12 cellular contexts compared by ENCODE assay signal in the genomic region with DNA sequence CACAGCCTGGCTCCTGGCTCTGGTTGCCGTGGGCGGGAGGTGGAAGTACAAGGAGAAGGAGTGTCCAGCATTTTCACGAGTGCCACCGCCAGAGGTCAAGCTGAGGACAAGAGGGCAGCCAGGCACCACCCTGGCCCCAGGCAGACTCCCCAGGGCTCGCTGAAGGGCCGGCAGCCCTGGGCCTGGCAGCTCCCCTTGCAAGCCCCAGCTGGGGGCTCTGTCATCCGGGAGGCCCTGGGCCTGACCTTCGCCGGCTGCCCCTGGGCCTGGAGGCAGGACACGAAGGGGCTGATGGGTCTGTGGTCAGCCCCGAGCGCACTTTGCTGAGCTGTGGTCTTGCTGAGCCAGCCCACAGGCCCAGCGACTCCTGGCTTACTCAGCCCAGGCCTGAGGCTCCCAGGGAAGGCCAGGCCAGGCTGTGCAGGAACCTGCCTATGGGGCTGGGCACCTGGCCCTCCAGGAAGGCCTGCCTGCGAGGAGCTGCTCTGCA.
DNase-seq lines count a peak whose midpoint lies in the region; ATAC-seq and TF ChIP-seq lines count a peak whose summit lies in the region.
"Had no signal": no experiment of that assay in that cellular context is flagged by ENCODE, and none has a peak within 500 bp of the region (broad histone marks: within the 10 kb centered on the region; RNA-seq: fewer than 3 reads in every experiment).

No MANE protein-coding gene starts in this region.

- no peaks in the 10 kb centered on the region for H3K9me2 ChIP-seq in GM23248 (ENCODE audit: insufficient read depth)

- H3K36me3 Mint-ChIP-seq in WTC11, result no peaks in the 10 kb centered on the region

- no peak for TF ChIP-seq CTCF in WTC11 (IDR thresholded peaks at IDR 0.05)

- H3K4me1 Mint-ChIP-seq in WTC11, result peaks cover 3% of the 10 kb centered on the region

- H3K9ac ChIP-seq in GM23248 (peak overlapping the region; percentile 5; the same call in 1 of the 2 replicates), stomach smooth muscle (ENCODE audit: low read length in 2 of 2) (no peak overlapping the region)

- WGBS in GM23248 (ENCODE audit: low coverage in 1 of 2, low lambda C conversion rate in 2 of 2, missing lambda C conversion rate in 2 of 2), 2 experiments, result 69 to 73% methylated on average over 7 to 12 of the region's 14 CpGs

- H3K27ac Mint-ChIP-seq in WTC11, result no peak overlapping the region

- H3K36me3 ChIP-seq in GM23248 (ENCODE audit: low read depth), result no peaks in the 10 kb centered on the region
- H3K36me3 ChIP-seq in stomach smooth muscle (ENCODE audit: control insufficient read depth in 2 of 2, insufficient read depth in 2 of 2, low read length in 2 of 2), result no peaks in the 10 kb centered on the region

- H3K9me3 Mint-ChIP-seq in WTC11, result no peaks in the 10 kb centered on the region
- H3K9me3 Mint-ChIP-seq: activated CD4-positive, alpha-beta T cell treated with anti-CD3 and anti-CD28 coated beads, Interleukin-2, amount 10 ng/mL, durations not matched to agents 7 days and 5 days had no signal

- H3K27ac ChIP-seq in GM23248, result no peak overlapping the region
- peak overlapping the region; percentile 73 for H3K27ac ChIP-seq in stomach smooth muscle (ENCODE audit: low read length)
- H3K27ac ChIP-seq: SJSA1 had no signal

- H3K9me3 ChIP-seq in GM23248 (ENCODE audit: low read depth) (no peaks in the 10 kb centered on the region), stomach smooth muscle (ENCODE audit: control insufficient read depth in 2 of 2, low read length in 2 of 2) (no peaks in the 10 kb centered on the region)
- H3K9me3 ChIP-seq: SJSA1 had no signal

- no peak for ATAC-seq in WTC11

- H3F3A ChIP-seq in GM23248 (ENCODE audit: insufficient read depth), result no peaks in the 10 kb centered on the region

- H3K27me3 ChIP-seq in GM23248 (replicated peaks; ENCODE audit: insufficient read depth), result no peaks in the 10 kb centered on the region
- no peaks in the 10 kb centered on the region for H3K27me3 ChIP-seq in stomach smooth muscle (ENCODE audit: control insufficient read depth in 1 of 2, insufficient read depth in 2 of 2, low read length in 2 of 2)
- H3K27me3 ChIP-seq: SJSA1 had no signal

- H3K4me1 ChIP-seq in GM23248 (ENCODE audit: insufficient read depth) (peaks cover 4% of the 10 kb centered on the region), stomach smooth muscle (ENCODE audit: control insufficient read depth, insufficient read depth, low read length) (peaks cover 82% of the 10 kb centered on the region)

- H3K4me2 ChIP-seq in GM23248 (ENCODE audit: unreplicated experiment), result no peak overlapping the region

- POLR2A ChIA-PET in WTC11 (lab: Charles Lee), result interaction anchor here (0.6 to 0.7 kb wide), 2 partner anchors 65 to 118 kb away, joined by 3 read pairs; no protein-coding TSS in a partner anchor

- H3K79me2 ChIP-seq in GM23248 (ENCODE audit: insufficient read depth), result no peaks in the 10 kb centered on the region

- no peak overlapping the region for H3K4me3 Mint-ChIP-seq in WTC11

- no peaks in the 10 kb centered on the region; the same call in 1 of the 2 replicates for H3K27me3 Mint-ChIP-seq in WTC11 (ENCODE audit: low read depth)
- H3K27me3 Mint-ChIP-seq: activated CD4-positive, alpha-beta T cell treated with anti-CD3 and anti-CD28 coated beads, Interleukin-2, amount 10 ng/mL, durations not matched to agents 7 days and 5 days had no signal

- in situ Hi-C loops in GM23248 (cut with MboI), result no loop called here

- H2AFZ ChIP-seq in GM23248, result no peak overlapping the region

- CTCF ChIA-PET in WTC11 (lab: Charles Lee), result interaction anchor here (1.2 to 8.7 kb wide), 10 partner anchors 10 to 142 kb away, joined by 3 to 98 read pairs (median 15); partner anchors contain the start of genes FAAP20 and SKI

- no peak overlapping the region for H3K4me3 ChIP-seq in GM23248
- no peak overlapping the region for H3K4me3 ChIP-seq in stomach smooth muscle (ENCODE audit: low read length in 2 of 2)
- H3K4me3 ChIP-seq: SJSA1 had no signal

- no peaks in the 10 kb centered on the region for H4K20me1 ChIP-seq in GM23248 (ENCODE audit: insufficient read depth)

- DNase-seq in GM23248 (peak; percentile 48), WTC11 (ENCODE audit: low spot score) (no peak), islet precursor cell (peak; percentile 89), NCI-H1930 (lab: John Stamatoyannopoulos, UW) (no peak), NCI-H2171 treated with DMSO at 0.1 percent for 48 hours (lab: John Stamatoyannopoulos, UW) (no peak), NK-92 (lab: John Stamatoyannopoulos, UW; ENCODE audit: unreplicated experiment) (no peak)
- DNase-seq in activated CD4-positive, CD25-positive, alpha-beta regulatory T cell (lab: John Stamatoyannopoulos, UW), result no peak
- DNase-seq: activated CD4-positive, alpha-beta T cell treated with anti-CD3 and anti-CD28 coated beads, Interleukin-2, amount 10 ng/mL, durations not matched to agents 7 days and 5 days; KBM-7; stimulated activated CD4-positive, alpha-beta T cell treated with anti-CD3 and anti-CD28 coated beads, Interleukin-15, amount 100 ng/mL, for 24 hours had no signal

TF ChIP-seq in WTC11, 78 proteins besides CTCF, POLR2A, EP300 and RAD21:
- TF ChIP-seq ZNF138 (CRISPR knock-in tag; conservative IDR thresholded peaks at IDR 0.05) (no peak), ZNF532 (CRISPR knock-in tag; IDR thresholded peaks at IDR 0.05; ENCODE audit: borderline replicate concordance) (no peak), E2F5 (CRISPR knock-in tag; IDR thresholded peaks at IDR 0.05) (no peak), FOXP1 (CRISPR knock-in tag; IDR thresholded peaks at IDR 0.05; ENCODE audit: borderline replicate concordance) (0 out of 2 replicates have a peak, but pooled peaks have one; percentile 22)
- TF ChIP-seq, protein P1, sequence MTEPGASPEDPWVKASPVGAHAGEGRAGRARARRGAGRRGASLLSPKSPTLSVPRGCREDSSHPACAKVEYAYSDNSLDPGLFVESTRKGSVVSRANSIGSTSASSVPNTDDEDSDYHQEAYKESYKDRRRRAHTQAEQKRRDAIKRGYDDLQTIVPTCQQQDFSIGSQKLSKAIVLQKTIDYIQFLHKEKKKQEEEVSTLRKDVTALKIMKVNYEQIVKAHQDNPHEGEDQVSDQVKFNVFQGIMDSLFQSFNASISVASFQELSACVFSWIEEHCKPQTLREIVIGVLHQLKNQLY (CRISPR knock-in tag; IDR thresholded peaks at IDR 0.05), result no peak
TF ChIP-seq in WTC11: peak in this region for 1.

Comparison
In these comparisons a context has a peak if more than half of its experiments do, and no peak if none do; other contexts are left out.
1. DNase-seq: peak in GM23248 (single experiment) and islet precursor cell (single experiment); none in WTC11 (single experiment), NCI-H1930 (0 of 2), NCI-H2171 treated with DMSO at 0.1 percent for 48 hours (single experiment), NK-92 (single experiment) and activated CD4-positive, CD25-positive, alpha-beta regulatory T cell (0 of 4).